ENCODE assay signal across 1 cellular context in the genomic region with DNA sequence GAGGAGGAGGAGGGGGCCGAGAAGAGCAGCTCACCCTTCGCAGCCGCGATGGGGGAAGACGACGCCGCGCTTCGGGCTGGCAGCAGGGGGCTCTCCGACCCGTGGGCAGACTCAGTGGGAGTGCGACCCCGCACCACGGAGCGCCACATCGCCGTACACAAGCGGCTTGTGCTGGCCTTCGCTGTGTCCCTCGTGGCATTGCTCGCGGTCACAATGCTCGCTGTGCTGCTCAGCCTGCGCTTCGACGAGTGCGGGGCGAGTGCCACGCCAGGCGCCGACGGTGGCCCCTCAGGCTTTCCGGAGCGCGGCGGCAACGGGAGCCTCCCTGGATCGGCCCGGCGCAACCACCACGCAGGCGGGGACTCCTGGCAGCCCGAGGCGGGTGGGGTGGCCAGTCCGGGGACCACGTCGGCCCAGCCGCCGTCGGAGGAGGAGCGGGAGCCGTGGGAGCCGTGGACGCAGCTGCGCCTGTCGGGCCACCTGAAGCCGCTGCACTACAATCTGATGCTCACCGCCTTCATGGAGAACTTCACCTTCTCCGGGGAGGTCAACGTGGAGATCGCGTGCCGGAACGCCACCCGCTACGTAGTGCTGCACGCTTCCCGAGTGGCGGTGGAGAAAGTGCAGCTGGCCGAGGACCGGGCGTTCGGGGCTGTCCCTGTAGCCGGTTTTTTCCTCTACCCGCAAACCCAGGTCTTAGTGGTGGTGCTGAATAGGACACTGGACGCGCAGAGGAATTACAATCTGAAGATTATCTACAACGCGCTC.
TF ChIP-seq lines count a peak whose summit lies in the region.

No MANE protein-coding gene starts in this region.

TF ChIP-seq in A549, 52 proteins besides CTCF, POLR2A, EP300 and RAD21:
- TF ChIP-seq HMGXB4 (CRISPR knock-in tag; IDR thresholded peaks at IDR 0.05; ENCODE audit: borderline replicate concordance) (no peak), CBX8 (IDR thresholded peaks at IDR 0.05) (no peak), CHD2 (IDR thresholded peaks at IDR 0.05; ENCODE audit: low read length, partially characterized antibody) (no peak), JUN (IDR thresholded peaks at IDR 0.05) (no peak), HOXA7 (CRISPR knock-in tag; IDR thresholded peaks at IDR 0.05) (no peak), HEYL (CRISPR knock-in tag; IDR thresholded peaks at IDR 0.05) (no peak), TFCP2L1 (CRISPR knock-in tag; IDR thresholded peaks at IDR 0.05) (no peak)
TF ChIP-seq in A549: peak in this region for 0.
